ENCODE assay signal across 8 cellular contexts in the genomic region with DNA sequence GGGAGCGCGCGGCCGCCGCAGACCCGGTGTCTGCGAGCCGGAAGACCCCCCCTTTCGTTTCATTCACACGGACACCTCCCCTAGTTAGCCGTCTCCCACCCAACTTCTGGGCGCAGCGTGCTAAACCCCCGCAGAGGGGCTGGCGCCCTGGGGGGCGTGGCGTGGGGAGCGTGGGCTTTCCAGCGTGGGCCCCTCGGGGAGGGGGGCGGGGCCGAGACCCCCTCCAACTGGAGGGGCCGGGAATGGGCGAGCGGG. TPM values are rescaled to one million over a fixed set of nuclear protein-coding genes. Genes with fewer than 3 reads are reported as not detected.
DNase-seq lines count a peak whose midpoint lies in the region; ATAC-seq, FAIRE-seq and TF ChIP-seq lines count a peak whose summit lies in the region.

No MANE protein-coding gene starts in this region.

- 0 out of 2 replicates have a peak overlapping the region, but pooled peaks have one; percentile 14 for H3K18ac ChIP-seq in H1 (ENCODE audit: extremely low read depth, low read length)

- H2AFZ ChIP-seq in Loucy (ENCODE audit: low read length) (no peak overlapping the region), H1 (ENCODE audit: low read length) (no peak overlapping the region)

- no peak overlapping the region for H3K23ac ChIP-seq in H1 (ENCODE audit: insufficient read length)

- no peak overlapping the region for H3K14ac ChIP-seq in H1 (ENCODE audit: insufficient read length)

- H3K36me3 ChIP-seq in BLaER1 treated with 17β-estradiol and CSF1 and Interleukin-3, amounts not matched to agents 10 nM and 100 nM = 0 out of 22 replicates have a peak, but pooled peaks cover 0 to 7% (median 0%) of the 10 kb centered on the region in 11 experiments
- H3K36me3 ChIP-seq in Loucy (ENCODE audit: insufficient read depth, low read length) (no peaks in the 10 kb centered on the region), H1 (ENCODE audit: control insufficient read depth in 2 of 4, insufficient read depth in 4 of 4, low read length in 3 of 4) (no peaks in the 10 kb centered on the region)

- H3K79me1 ChIP-seq in H1 (ENCODE audit: low read depth, low read length) = 0 out of 2 replicates have a peak, but pooled peaks cover under 1% of the 10 kb centered on the region

- no peak overlapping the region for H2BK15ac ChIP-seq in H1 (ENCODE audit: low read length)

- peak overlapping the region; percentile 17 for H4K91ac ChIP-seq in H1 (replicated peaks; ENCODE audit: insufficient read length, low read length)

- H3K9ac ChIP-seq in BLaER1 treated with 17β-estradiol and CSF1 and Interleukin-3, amounts not matched to agents 10 nM and 100 nM = peak overlapping the region in 8 of 11 experiments; percentile 27 to 55 (median 50); a peak in 13 of 22 replicates
- H3K9ac ChIP-seq in Loucy (ENCODE audit: low read depth, low read length, poor library complexity, severe bottlenecking) (no peak overlapping the region), H1 (replicated peaks in 1 of 4; ENCODE audit: extremely low read depth in 1 of 4, low read depth in 3 of 4, low read length in 3 of 4) (peak overlapping the region; percentile 62 to 89 (median 78); a peak in 6 of 7 replicates)

- TF ChIP-seq POLR2A in H1 (IDR thresholded peaks at IDR 0.05; ENCODE audit: control extremely low read depth in 1 of 2, low read depth in 2 of 2, low read length in 2 of 2) = no peak

- peaks cover 0 to 18% (median 8%) of the 10 kb centered on the region in 11 experiments; a peak in 8 of 22 replicates for H3K9me3 ChIP-seq in BLaER1 treated with 17β-estradiol and CSF1 and Interleukin-3, amounts not matched to agents 10 nM and 100 nM (replicated peaks in 1 of 11)
- no peaks in the 10 kb centered on the region for H3K9me3 ChIP-seq in Loucy (ENCODE audit: insufficient read depth, low read depth, low read length)
- no peaks in the 10 kb centered on the region for H3K9me3 ChIP-seq in H1 (ENCODE audit: insufficient read depth in 2 of 2, low read depth in 1 of 2, low read length in 1 of 2)

- CTCF ChIA-PET in H1 (lab: Charles Lee; ENCODE audit: partially characterized antibody) = interaction anchor here (1.1 to 6.6 kb wide), 6 partner anchors 13 to 190 kb away, joined by 3 to 35 read pairs (median 4); no protein-coding TSS in a partner anchor

- H3K4ac ChIP-seq in H1 (replicated peaks; ENCODE audit: insufficient read length, low read depth, low read length) = no peak overlapping the region

- DNase-seq in H1 (ENCODE audit: low read depth in 1 of 2, low spot score in 2 of 2) (no peak), neural crest cell (ENCODE audit: low read depth, low spot score) (no peak), D721Med (ENCODE audit: insufficient read length, low spot score) (no peak), OCI-M1 (lab: John Stamatoyannopoulos, UW) (no peak), D341Med (ENCODE audit: low spot score) (no peak)

- H3K4me1 Mint-ChIP-seq in neural crest cell = peaks cover 59% of the 10 kb centered on the region

- WGBS in H1 (ENCODE audit: extremely low coverage in 1 of 2, insufficient coverage in 1 of 2, insufficient read length in 1 of 2, insufficient replicate concordance in 2 of 2, low coverage in 1 of 2, low lambda C conversion rate in 2 of 2, missing lambda C conversion rate in 1 of 2), 2 experiments = 0% methylated on average over 4 of the region's 25 CpGs; no CpG with 5 or more reads in 1 of the 2 experiments

- ATAC-seq in GM19035 (IDR thresholded peaks at IDR 0.05; ENCODE audit: unreplicated experiment) = no peak

- TF ChIP-seq CTCF in Loucy (conservative IDR thresholded peaks at IDR 0.05; ENCODE audit: low read length) (no peak), H1 (IDR thresholded peaks at IDR 0.05; ENCODE audit: control extremely low read depth in 1 of 3, insufficient read depth in 1 of 3, low read depth in 1 of 3, low read length in 3 of 3) (no peak), neural crest cell (conservative IDR thresholded peaks at IDR 0.05) (no peak), D721Med (IDR thresholded peaks at IDR 0.05; ENCODE audit: insufficient read depth, missing control alignments) (no peak)

- TF ChIP-seq EP300 in H1 (IDR thresholded peaks at IDR 0.05; ENCODE audit: borderline replicate concordance in 1 of 2, low read depth in 2 of 2, low read length in 2 of 2) = no peak

- H3F3A ChIP-seq in Loucy (ENCODE audit: low read depth) = no peaks in the 10 kb centered on the region

- FAIRE-seq in H1 (lab: Jason Lieb, UNC) (no peak), D721Med (lab: Jason Lieb, UNC) (no peak)

- TF ChIP-seq RAD21 in H1 (IDR thresholded peaks at IDR 0.05 in 1 of 2, conservative IDR thresholded peaks at IDR 0.05 in 1 of 2; ENCODE audit: low read depth in 2 of 2, low read length in 2 of 2) = no peak

- H3K4me3 Mint-ChIP-seq in neural crest cell = peak overlapping the region; percentile 83

- no peaks in the 10 kb centered on the region for H3K9me3 Mint-ChIP-seq in neural crest cell

- peaks cover 61% of the 10 kb centered on the region for H3K27me3 Mint-ChIP-seq in neural crest cell (ENCODE audit: low read depth)

- peak overlapping the region; percentile 90 to 100 (median 97) for H3K4me2 ChIP-seq in BLaER1 treated with 17β-estradiol and CSF1 and Interleukin-3, amounts not matched to agents 10 nM and 100 nM
- H3K4me2 ChIP-seq in Loucy (ENCODE audit: low read depth, low read length, poor library complexity, severe bottlenecking) = peak overlapping the region; percentile 49
- H3K4me2 ChIP-seq in H1 (ENCODE audit: insufficient read depth in 1 of 2, low read depth in 2 of 2, low read length in 2 of 2) = peak overlapping the region; percentile 65 to 97

- H2BK12ac ChIP-seq in H1 (ENCODE audit: low read depth, low read length) = no peak overlapping the region

- H3K9me2 ChIP-seq in Loucy (replicated peaks; ENCODE audit: low read depth, low read length) = no peaks in the 10 kb centered on the region

- H3K56ac ChIP-seq in H1 (replicated peaks; ENCODE audit: insufficient read length, low read depth, low read length) = no peak overlapping the region

- H4K8ac ChIP-seq in H1 (ENCODE audit: extremely low read depth, insufficient read depth, low read length) = peak overlapping the region; percentile 98

- H3K79me2 ChIP-seq in Loucy (ENCODE audit: insufficient read depth, low read length) (no peaks in the 10 kb centered on the region), H1 (ENCODE audit: control insufficient read depth in 1 of 2, insufficient read depth in 2 of 2, low read length in 2 of 2) (peaks cover 18 to 48% of the 10 kb centered on the region in 2 experiments)

- H3K4me3 ChIP-seq in BLaER1 treated with 17β-estradiol and CSF1 and Interleukin-3, amounts not matched to agents 10 nM and 100 nM = peak overlapping the region; percentile 51 to 74 (median 66)
- H3K4me3 ChIP-seq in Loucy (ENCODE audit: low read length, poor library complexity, severe bottlenecking) (peak overlapping the region; percentile 30), H1 (ENCODE audit: extremely low read depth in 1 of 4, insufficient read depth in 2 of 4, low read depth in 3 of 4, low read length in 4 of 4) (peak overlapping the region; percentile 79 to 97 (median 82))

- H3K27ac Mint-ChIP-seq in neural crest cell (ENCODE audit: unreplicated experiment) = no peak overlapping the region

- no peak overlapping the region for H2BK20ac ChIP-seq in H1 (ENCODE audit: low read length)

- POLR2A ChIA-PET in H1 (lab: Charles Lee; ENCODE audit: partially characterized antibody) = interaction anchor here (1.1 to 6.6 kb wide), 3 partner anchors 12 to 86 kb away, joined by 3 to 61 read pairs (median 8); no protein-coding TSS in a partner anchor

- peaks cover 2% of the 10 kb centered on the region; the same call in 1 of the 2 replicates for H3K23me2 ChIP-seq in H1 (ENCODE audit: low read depth, low read length)

- peaks cover 11 to 34% (median 30%) of the 10 kb centered on the region in 10 experiments for H3K4me1 ChIP-seq in BLaER1 treated with 17β-estradiol and CSF1 and Interleukin-3, amounts not matched to agents 10 nM and 100 nM
- H3K4me1 ChIP-seq in Loucy (ENCODE audit: insufficient read depth, low read length, poor library complexity, severe bottlenecking) (no peaks in the 10 kb centered on the region), H1 (replicated peaks in 1 of 4; ENCODE audit: control insufficient read depth in 3 of 4, insufficient read depth in 4 of 4, low read length in 3 of 4) (peaks cover 0 to 8% (median 5%) of the 10 kb centered on the region in 4 experiments; a peak in 4 of 7 replicates)

- no peak overlapping the region for H4K5ac ChIP-seq in H1 (ENCODE audit: insufficient read length, low read depth, low read length)

- H3K27me3 ChIP-seq in BLaER1 treated with 17β-estradiol and CSF1 and Interleukin-3, amounts not matched to agents 10 nM and 100 nM = peaks cover 80 to 96% (median 87%) of the 10 kb centered on the region in 11 experiments
- H3K27me3 ChIP-seq in Loucy (ENCODE audit: insufficient read depth, low read length, poor library complexity, severe bottlenecking) = no peaks in the 10 kb centered on the region
- H3K27me3 ChIP-seq in H1 (replicated peaks in 1 of 4; ENCODE audit: control insufficient read depth in 3 of 4, extremely low read depth in 1 of 4, insufficient read depth in 3 of 4, low read length in 3 of 4) = peaks cover 0 to 13% (median 5%) of the 10 kb centered on the region in 4 experiments; a peak in 3 of 7 replicates

- H2BK5ac ChIP-seq in H1 (ENCODE audit: low read depth, low read length) = no peak overlapping the region

- peaks cover 0 to 45% (median 25%) of the 10 kb centered on the region in 11 experiments; a peak in 18 of 22 replicates for H4K20me1 ChIP-seq in BLaER1 treated with 17β-estradiol and CSF1 and Interleukin-3, amounts not matched to agents 10 nM and 100 nM
- H4K20me1 ChIP-seq in Loucy (ENCODE audit: insufficient read depth, low read length, poor library complexity, severe bottlenecking) (no peaks in the 10 kb centered on the region), H1 (replicated peaks in 1 of 2; ENCODE audit: control insufficient read depth in 1 of 2, insufficient read depth in 2 of 2, low read length in 2 of 2) (peaks cover 14 to 16% of the 10 kb centered on the region in 2 experiments)

- no peak overlapping the region for H3K27ac ChIP-seq in BLaER1 treated with 17β-estradiol and CSF1 and Interleukin-3, amounts not matched to agents 10 nM and 100 nM
- no peak overlapping the region for H3K27ac ChIP-seq in H1 (ENCODE audit: low read depth, low read length)

- H3K36me3 Mint-ChIP-seq in neural crest cell (ENCODE audit: low read depth) = peaks cover 14% of the 10 kb centered on the region

- no peak overlapping the region for H2AK5ac ChIP-seq in H1 (ENCODE audit: low read depth, low read length)

- no peak overlapping the region for H2BK120ac ChIP-seq in H1 (replicated peaks; ENCODE audit: low read depth, low read length)

RNA-seq across cellular contexts. Expression of a gene that starts 1.1 kb away (rescaled TPM):
- total RNA-seq in H1 (2021; fragmentation: NEBNext Ultra II Directional; extraction: Animal tissue kit (Norgen Biotek cat#: 25700)) = 27.7 and 28.6 TPM in 2 replicates
- 6.4 and 7.1 TPM in 2 replicates for polyA plus RNA-seq in H1 (2011; rRNA removed)
- polyA plus RNA-seq in H1 (2011; cell fraction: cytosol; rRNA removed) = 5.1 TPM
- 14.8 TPM for polyA plus RNA-seq in H1 (2011; cell fraction: nucleus; rRNA removed)
- 11.6 to 17.5 TPM (median 15.2 TPM) in 4 replicates for polyA plus RNA-seq in H1 (2012, experiment 1 of 2)
- polyA plus RNA-seq in H1 (2012, experiment 2 of 2) = 8.0 TPM
- 22.3 TPM for polyA plus RNA-seq in H1 (2013, experiment 1 of 2)
- 22.0 TPM for polyA plus RNA-seq in H1 (2013, experiment 2 of 2)
- 4.2 and 5.6 TPM in 2 replicates for polyA minus RNA-seq in H1 (2011; rRNA and poly(A)+ RNA removed)
- polyA minus RNA-seq in H1 (2011; cell fraction: cytosol; rRNA and poly(A)+ RNA removed) = 6.0 TPM
- polyA minus RNA-seq in H1 (2011; cell fraction: nucleus; rRNA and poly(A)+ RNA removed) = 6.7 TPM
- 52.0 and 54.5 TPM in 2 replicates for total RNA-seq in neural crest cell

Comparison
In these comparisons a context has a peak if more than half of its experiments do, and no peak if none do; other contexts are left out.
1. H3K4me3 ChIP-seq: peak in every context shown above with its lines; median percentile 82 in H1; 66 in BLaER1 treated with 17β-estradiol and CSF1 and Interleukin-3, amounts not matched to agents 10 nM and 100 nM; 30 in Loucy.